8 cellular contexts compared by ENCODE assay signal in the genomic region with DNA sequence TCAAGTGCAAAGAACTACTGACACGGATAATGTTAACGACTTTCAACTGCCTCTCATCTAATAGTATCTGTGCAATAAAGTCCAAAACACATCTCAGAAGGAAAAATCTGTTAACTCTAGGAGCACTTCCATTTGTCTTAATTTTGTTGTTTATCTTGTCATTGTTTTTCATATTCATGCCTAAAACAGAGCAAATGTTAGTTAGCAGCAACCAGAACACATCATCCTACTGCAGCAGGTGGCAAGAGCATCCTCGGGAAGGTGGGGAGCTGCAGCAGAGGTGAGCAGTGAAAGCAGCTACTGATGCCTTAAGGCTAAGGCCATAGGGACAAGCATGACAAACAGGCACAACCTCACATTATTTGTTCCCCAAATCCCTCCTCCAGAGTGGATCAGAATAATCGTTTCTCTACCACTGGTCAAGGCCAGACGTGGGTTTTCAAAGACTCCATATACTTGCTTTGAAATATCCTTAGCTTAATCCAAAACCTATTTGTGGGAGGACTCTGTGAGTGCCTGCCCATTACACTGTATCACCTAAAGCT. TPM values are rescaled to one million over a fixed set of nuclear protein-coding genes. Genes with fewer than 3 reads are reported as not detected.
A peak's percentile ranks its signal among the peaks of the same experiment; 100 is the strongest.
DNase-seq lines count a peak whose midpoint lies in the region; ATAC-seq, FAIRE-seq and TF ChIP-seq lines count a peak whose summit lies in the region.

No MANE protein-coding gene starts in this region.

- H3K4me1 ChIP-seq in heart left ventricle: peaks cover 0 to 41% (median 26%) of the 10 kb centered on the region in 12 donors
- H3K4me1 ChIP-seq in adrenal gland (replicated peaks in 1 of 2): peaks cover 7 to 57% of the 10 kb centered on the region in 2 donors
- H3K4me1 ChIP-seq in lower lobe of right lung: peaks cover 23% of the 10 kb centered on the region
- H3K4me1 ChIP-seq in uterus: peaks cover 0 to 11% of the 10 kb centered on the region in 2 donors

- DNase-seq in heart left ventricle (no peak), Right ventricle myocardium inferior (ENCODE audit: missing footprints) (no peak), adrenal gland (no peak), lower lobe of right lung (no peak), uterus (no peak), NCI-H2029 (lab: John Stamatoyannopoulos, UW) (no peak), H54 (ENCODE audit: insufficient read length, low spot score) (no peak)

- H3K27ac ChIP-seq in heart left ventricle (peak overlapping the region in 5 of 12 donors; percentile 75 to 95 (median 92)), adrenal gland (peak overlapping the region in 3 of 5 donors; percentile 86 to 96 (median 92)), lower lobe of right lung (no peak overlapping the region), uterus (peak overlapping the region in 1 of 2 donors; percentile 74)

- ATAC-seq in heart left ventricle: no peak
- ATAC-seq in Right ventricle myocardium inferior: no peak
- no peak for ATAC-seq in lower lobe of right lung
- no peak for ATAC-seq in GM19452 (IDR thresholded peaks at IDR 0.05; ENCODE audit: unreplicated experiment)

- H3K36me3 ChIP-seq in heart left ventricle (peaks cover 0 to 4% (median 0%) of the 10 kb centered on the region in 9 donors), adrenal gland (replicated peaks in 1 of 2) (no peaks in the 10 kb centered on the region), lower lobe of right lung (no peaks in the 10 kb centered on the region), uterus (no peaks in the 10 kb centered on the region)

- no peaks in the 10 kb centered on the region for H3K9me3 ChIP-seq in heart left ventricle
- no peaks in the 10 kb centered on the region for H3K9me3 ChIP-seq in adrenal gland (replicated peaks in 1 of 3)
- H3K9me3 ChIP-seq in lower lobe of right lung: no peaks in the 10 kb centered on the region
- H3K9me3 ChIP-seq in uterus: no peaks in the 10 kb centered on the region

- peak overlapping the region in 11 of 12 donors; percentile 67 to 97 (median 87) for H3K4me3 ChIP-seq in heart left ventricle
- H3K4me3 ChIP-seq in adrenal gland: peak overlapping the region in 1 of 4 donors; percentile 89
- peak overlapping the region; percentile 72 for H3K4me3 ChIP-seq in lower lobe of right lung
- peak overlapping the region; percentile 81 to 94 for H3K4me3 ChIP-seq in uterus

- intact Hi-C loops in heart left ventricle (cut with DNase I): loop anchor here in 9 of 10 donors (2.0 to 10.0 kb wide), 9 partner anchors 80 to 247 kb away; partner anchors contain the start of genes TMEM267 (in 6 of the 9) and ZNF131 (in 5 of the 9)
- intact Hi-C loops in Right ventricle myocardium inferior (cut with DNase I): loop anchor here (2.0 to 5.0 kb wide), 3 partner anchors 170 to 245 kb away; partner anchors contain the start of genes TMEM267 and ZNF131
- intact Hi-C loops in adrenal gland (cut with DNase I): loop anchor here in 1 of 2 donors (10.0 kb wide), 1 partner anchor 173 kb away; the partner anchor contains the start of gene TMEM267
- intact Hi-C loops in lower lobe of right lung (cut with DNase I): no loop called here
- intact Hi-C loops in uterus (cut with DNase I; ENCODE audit: low total_unique reads): no loop called here

- FAIRE-seq in H54 (lab: Jason Lieb, UNC): no peak

- WGBS in heart left ventricle, 4 donors: 28 to 38% (median 32%) methylated on average over 5 of the region's 5 CpGs
- 33 to 52% (median 44%) methylated on average over 5 of the region's 5 CpGs for WGBS in adrenal gland, 4 donors

- TF ChIP-seq POLR2A in heart left ventricle (IDR thresholded peaks at IDR 0.05) (no peak), adrenal gland (IDR thresholded peaks at IDR 0.05) (no peak), uterus (IDR thresholded peaks at IDR 0.05) (no peak), H54 (IDR thresholded peaks at IDR 0.05; ENCODE audit: low read depth, low read length) (no peak)

- no peaks in the 10 kb centered on the region for H3K27me3 ChIP-seq in heart left ventricle
- no peaks in the 10 kb centered on the region for H3K27me3 ChIP-seq in adrenal gland
- H3K27me3 ChIP-seq in lower lobe of right lung (ENCODE audit: low read depth): no peaks in the 10 kb centered on the region
- H3K27me3 ChIP-seq in uterus: no peaks in the 10 kb centered on the region

- TF ChIP-seq CTCF in heart left ventricle (IDR thresholded peaks at IDR 0.05) (no peak), adrenal gland (IDR thresholded peaks at IDR 0.05) (no peak), lower lobe of right lung (IDR thresholded peaks at IDR 0.05) (no peak), uterus (IDR thresholded peaks at IDR 0.05) (no peak)

RNA-seq across cellular contexts. Expression of gene HMGCS1, which starts 1.1 kb away (rescaled TPM):
- 10 to 100 TPM in 7 of 9 donors, 1 to 10 TPM in 2; 7.9 to 34.8 (median 30.0) TPM for total RNA-seq in heart left ventricle
- 10 to 100 TPM in 1 of 2 donors, 1 to 10 TPM in 1; 6.3 to 34.7 TPM for polyA plus RNA-seq in heart left ventricle
- total RNA-seq in Right ventricle myocardium inferior: 23.1 TPM
- 100 to 1,000 TPM in 1 of 8 donors, 10 to 100 TPM in 7; 16.2 to 914 (median 39.4) TPM for total RNA-seq in adrenal gland
- polyA plus RNA-seq in adrenal gland: 1,000 to 10,000 TPM in 1 of 3 donors, 10 to 100 TPM in 2; 15.4 to 1,290 (median 24.5) TPM
- 119 TPM for total RNA-seq in lower lobe of right lung
- 100 to 1,000 TPM in 1 of 4 donors, 10 to 100 TPM in 2, 1 to 10 TPM in 1; 3.8 to 113 (median 25.4) TPM for total RNA-seq in uterus

Comparison
In these comparisons a context has a peak if more than half of its experiments do, and no peak if none do; other contexts are left out.
1. intact Hi-C loops: an anchor here in heart left ventricle (2.0 to 10.0 kb wide) and Right ventricle myocardium inferior (2.0 to 5.0 kb wide); none called in lower lobe of right lung and uterus.